18 cellular contexts compared by ENCODE assay signal in the genomic region with DNA sequence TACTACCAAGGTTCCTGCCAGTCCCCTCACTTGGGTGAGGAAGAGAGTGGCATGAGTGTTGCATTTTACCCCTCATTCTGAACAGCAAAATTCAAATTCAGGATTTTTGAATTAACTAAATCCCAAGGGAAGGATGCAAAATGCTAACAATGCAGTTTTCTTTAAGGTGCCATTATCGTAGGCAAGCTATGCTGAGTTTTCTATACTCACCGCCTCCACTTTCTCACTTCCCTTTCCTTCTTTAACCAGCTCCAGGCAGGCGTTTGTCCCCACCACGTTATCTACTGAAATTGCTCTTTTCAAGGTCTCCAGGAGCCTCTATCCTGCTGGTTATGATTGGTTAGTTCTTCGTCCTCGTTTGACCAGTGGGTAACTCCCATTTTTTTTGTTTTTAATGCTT. TPM values are rescaled to one million over a fixed set of nuclear protein-coding genes. Genes with fewer than 3 reads are reported as not detected.
DNase-seq lines count a peak whose midpoint lies in the region; ATAC-seq, FAIRE-seq and TF ChIP-seq lines count a peak whose summit lies in the region.
"Had no signal": no experiment of that assay in that cellular context is flagged by ENCODE, and none has a peak within 500 bp of the region (broad histone marks: within the 10 kb centered on the region; RNA-seq: fewer than 3 reads in every experiment).

No MANE protein-coding gene starts in this region.

- no peak for DNase-seq in HepG2 (ENCODE audit: low spot score)
- DNase-seq in right lobe of liver, result no peak
- DNase-seq in stimulated activated CD4-positive, alpha-beta T cell treated with anti-CD3 and anti-CD28 coated beads, Interleukin-2, amount 100 ng/mL, for 24 hours, result no peak
- no peak for DNase-seq in neuronal stem cell (ENCODE audit: low spot score)
- no peak for DNase-seq in pons (ENCODE audit: low spot score)
- no peak for DNase-seq in endodermal cell
- DNase-seq: activated CD4-positive, alpha-beta T cell treated with anti-CD3 and anti-CD28 coated beads, Interleukin-2, amount 10 ng/mL, durations not matched to agents 24 days and 14 days; glutamatergic neuron; NCI-H1105; NCI-H774; stomach had no signal

- no peak overlapping the region for H3K27ac Mint-ChIP-seq in endodermal cell
- H3K27ac Mint-ChIP-seq: activated CD4-positive, alpha-beta T cell treated with anti-CD3 and anti-CD28 coated beads, Interleukin-2, amount 10 ng/mL, durations not matched to agents 24 days and 14 days; activated T-helper 2 cell treated with anti-CD3 and anti-CD28 coated beads, Interferon-gamma antibody, Interleukin-2, Interleukin-4, amounts not matched to agents 10 μg/mL and 5 μg/mL and 100 μg/mL, durations not matched to agents 14 hours and 24 hours and 36 hours; brain had no signal

- no peak overlapping the region for H3K4ac ChIP-seq in neuronal stem cell (ENCODE audit: low read length)

- H4K8ac ChIP-seq in neuronal stem cell (ENCODE audit: low read depth, low read length), result no peak overlapping the region

- no peak overlapping the region for H3K4me3 Mint-ChIP-seq in endodermal cell
- H3K4me3 Mint-ChIP-seq: activated CD4-positive, alpha-beta T cell treated with anti-CD3 and anti-CD28 coated beads, Interleukin-2, amount 10 ng/mL, durations not matched to agents 24 days and 14 days; brain had no signal

- TF ChIP-seq POLR2A in HepG2 (IDR thresholded peaks at IDR 0.05; ENCODE audit: insufficient read depth in 1 of 2, low read depth in 2 of 2, low read length in 2 of 2) (no peak), right lobe of liver (IDR thresholded peaks at IDR 0.05) (no peak)

- no TSS peak for BruUV-seq in HepG2 (replicated peaks; lab: Mats Ljungman, UMichigan)

- WGBS in HepG2 (ENCODE audit: low lambda C conversion rate), result 17% methylated on average over 6 of the region's 6 CpGs
- 52% methylated on average over 6 of the region's 6 CpGs for WGBS in right lobe of liver (ENCODE audit: insufficient coverage, low coverage, low lambda C conversion rate, missing lambda C conversion rate)
- WGBS in neuronal stem cell (ENCODE audit: extremely low coverage in 2 of 2, insufficient read length in 2 of 2, insufficient replicate concordance in 1 of 2), 2 donors, result no CpG with 5 or more reads among the region's 6 CpGs
- WGBS in endodermal cell (ENCODE audit: insufficient coverage in 1 of 2, insufficient read length in 1 of 2), 2 experiments, result 91 to 92% methylated on average over 6 of the region's 6 CpGs

- no peak overlapping the region for H3K23ac ChIP-seq in neuronal stem cell (ENCODE audit: low read depth, low read length, poor library complexity)

- no peak overlapping the region for H4K91ac ChIP-seq in neuronal stem cell (ENCODE audit: low read depth, low read length, poor library complexity)

- H2BK15ac ChIP-seq in neuronal stem cell (ENCODE audit: low read length), result no peak overlapping the region

- TF ChIP-seq RAD21 in HepG2 (CRISPR knock-in tag; IDR thresholded peaks at IDR 0.05), result no peak

- no peak overlapping the region for H2BK5ac ChIP-seq in neuronal stem cell (ENCODE audit: low read length)

- ATAC-seq in HepG2 (no peak), right lobe of liver (no peak), GM21723 (IDR thresholded peaks at IDR 0.05; ENCODE audit: unreplicated experiment) (peak; percentile 98), HG03175 (IDR thresholded peaks at IDR 0.05; ENCODE audit: unreplicated experiment) (peak; percentile 74)

- H3K9ac ChIP-seq in HepG2 (ENCODE audit: insufficient read depth, low read depth, low read length) (no peak overlapping the region), neuronal stem cell (ENCODE audit: low read depth, low read length, poor library complexity) (no peak overlapping the region), endodermal cell (ENCODE audit: extremely low read depth, low read length, poor library complexity, severe bottlenecking) (no peak overlapping the region)

- no peak overlapping the region for H2AK5ac ChIP-seq in neuronal stem cell (ENCODE audit: low read depth, low read length)

- no peaks in the 10 kb centered on the region for H3K27me3 ChIP-seq in HepG2 (ENCODE audit: control insufficient read depth in 1 of 2, insufficient read depth in 2 of 2, low read length in 2 of 2)
- no peaks in the 10 kb centered on the region for H3K27me3 ChIP-seq in right lobe of liver
- peaks cover 0 to 14% (median 0%) of the 10 kb centered on the region in 3 experiments for H3K27me3 ChIP-seq in neuronal stem cell (ENCODE audit: control insufficient read depth in 3 of 3, insufficient read depth in 3 of 3, low read depth in 1 of 3, low read length in 3 of 3)
- H3K27me3 ChIP-seq in endodermal cell (ENCODE audit: control insufficient read depth, insufficient read depth, low read length, poor library complexity, severe bottlenecking), result no peaks in the 10 kb centered on the region
- H3K27me3 ChIP-seq: stomach had no signal

- H3K36me3 ChIP-seq in HepG2 (replicated peaks in 1 of 2; ENCODE audit: control insufficient read depth in 1 of 2, insufficient read depth in 2 of 2, low read length in 2 of 2), result no peaks in the 10 kb centered on the region
- no peaks in the 10 kb centered on the region for H3K36me3 ChIP-seq in right lobe of liver
- no peaks in the 10 kb centered on the region for H3K36me3 ChIP-seq in neuronal stem cell (replicated peaks in 1 of 2; ENCODE audit: control insufficient read depth in 2 of 2, insufficient read depth in 2 of 2, low read length in 2 of 2)
- H3K36me3 ChIP-seq in endodermal cell (ENCODE audit: control insufficient read depth, insufficient read depth, low read length), result no peaks in the 10 kb centered on the region
- H3K36me3 ChIP-seq: stomach had no signal

- peaks cover 3% of the 10 kb centered on the region for H3K36me3 Mint-ChIP-seq in endodermal cell (ENCODE audit: low read depth)
- H3K36me3 Mint-ChIP-seq: brain had no signal

- H2BK12ac ChIP-seq in neuronal stem cell (ENCODE audit: low read length), result no peak overlapping the region

- no peak for TF ChIP-seq CTCF in HepG2 (CRISPR knock-in tag; IDR thresholded peaks at IDR 0.05)
- no peak for TF ChIP-seq CTCF in right lobe of liver (IDR thresholded peaks at IDR 0.05)
- no peak for TF ChIP-seq CTCF in endodermal cell (conservative IDR thresholded peaks at IDR 0.05)

- no peaks in the 10 kb centered on the region for H3K9me3 ChIP-seq in HepG2 (ENCODE audit: low read length)
- H3K9me3 ChIP-seq in right lobe of liver, result no peaks in the 10 kb centered on the region
- H3K9me3 ChIP-seq in neuronal stem cell (replicated peaks in 1 of 2; ENCODE audit: control insufficient read depth in 2 of 2, insufficient read depth in 1 of 2, low read depth in 1 of 2, low read length in 2 of 2), result no peaks in the 10 kb centered on the region
- H3K9me3 ChIP-seq in endodermal cell (ENCODE audit: control insufficient read depth, low read length), result no peaks in the 10 kb centered on the region
- H3K9me3 ChIP-seq: stomach had no signal

- CTCF ChIA-PET in HepG2 (lab: Yijun Ruan, JAX; ENCODE audit: low intra/inter-chr PET ratio, low total read pairs), result no interaction called here

- H3K4me1 Mint-ChIP-seq in endodermal cell, result peaks cover 2% of the 10 kb centered on the region
- H3K4me1 Mint-ChIP-seq: activated CD4-positive, alpha-beta T cell treated with anti-CD3 and anti-CD28 coated beads, Interleukin-2, amount 10 ng/mL, durations not matched to agents 24 days and 14 days had no signal

- H3K27me3 Mint-ChIP-seq in endodermal cell (ENCODE audit: insufficient read depth), result no peaks in the 10 kb centered on the region

- POLR2A ChIA-PET in HepG2 (lab: Yijun Ruan, JAX), result no interaction called here

- no peak overlapping the region for H2AFZ ChIP-seq in HepG2 (ENCODE audit: low read length)
- no peak overlapping the region for H2AFZ ChIP-seq in neuronal stem cell (ENCODE audit: low read length)

- no peaks in the 10 kb centered on the region for H3K79me2 ChIP-seq in HepG2 (ENCODE audit: insufficient read depth, low read length)

- H3K14ac ChIP-seq in neuronal stem cell (ENCODE audit: low read length), result no peak overlapping the region

- no peaks in the 10 kb centered on the region for H4K20me1 ChIP-seq in HepG2 (ENCODE audit: insufficient read depth, low read length)

- H3K4me3 ChIP-seq in HepG2 (replicated peaks in 1 of 3; ENCODE audit: insufficient read depth in 1 of 3, low read depth in 2 of 3, low read length in 3 of 3) (no peak overlapping the region), right lobe of liver (no peak overlapping the region), neuronal stem cell (ENCODE audit: low read length in 2 of 2) (no peak overlapping the region), endodermal cell (ENCODE audit: low read length) (no peak overlapping the region)
- H3K4me3 ChIP-seq: lung, stomach had no signal

- intact Hi-C loops in HepG2 (cut with micrococcal nuclease; ENCODE audit: unreplicated experiment) (no loop called here), right lobe of liver (cut with DNase I) (no loop called here)

- H3K9me3 Mint-ChIP-seq in endodermal cell, result peaks cover 2% of the 10 kb centered on the region
- H3K9me3 Mint-ChIP-seq: activated CD4-positive, alpha-beta T cell treated with anti-CD3 and anti-CD28 coated beads, Interleukin-2, amount 10 ng/mL, durations not matched to agents 24 days and 14 days; activated T-helper 2 cell treated with anti-CD3 and anti-CD28 coated beads, Interferon-gamma antibody, Interleukin-2, Interleukin-4, amounts not matched to agents 10 μg/mL and 5 μg/mL and 100 μg/mL, durations not matched to agents 14 hours and 24 hours and 36 hours; brain had no signal

- H2BK120ac ChIP-seq in neuronal stem cell (ENCODE audit: low read depth, low read length), result no peak overlapping the region

- no peak overlapping the region for H3K18ac ChIP-seq in neuronal stem cell (ENCODE audit: low read length)

- TF ChIP-seq EP300 in HepG2 (IDR thresholded peaks at IDR 0.05; ENCODE audit: low read depth in 2 of 2, low read length in 2 of 2), result no peak
- no peak for TF ChIP-seq EP300 in HepG2 (CRISPR knock-in tag; IDR thresholded peaks at IDR 0.05; ENCODE audit: borderline replicate concordance)

- no peak for FAIRE-seq in HepG2 (lab: Jason Lieb, UNC)

- in situ Hi-C loops in HepG2 (cut with HindIII; ENCODE audit: extremely low pct_ligation_motif_present, low pct_unique_long_range_greater_than_20kb), result no loop called here

- H3K79me1 ChIP-seq in neuronal stem cell (ENCODE audit: low read depth, low read length), result no peaks in the 10 kb centered on the region

- no peak overlapping the region for H3K4me2 ChIP-seq in HepG2 (ENCODE audit: low read depth, low read length)
- no peak overlapping the region for H3K4me2 ChIP-seq in neuronal stem cell (ENCODE audit: insufficient read depth, low read length, poor library complexity, severe bottlenecking)

- H3K27ac ChIP-seq in HepG2 (ENCODE audit: extremely low read length, insufficient read depth, low read length) (no peak overlapping the region), right lobe of liver (no peak overlapping the region), neuronal stem cell (replicated peaks; ENCODE audit: low read length) (no peak overlapping the region), endodermal cell (ENCODE audit: low read depth, low read length) (no peak overlapping the region)
- H3K27ac ChIP-seq: HL-60, stomach had no signal

- H3K4me1 ChIP-seq in HepG2 (ENCODE audit: insufficient read depth, low read length), result no peaks in the 10 kb centered on the region
- no peaks in the 10 kb centered on the region for H3K4me1 ChIP-seq in right lobe of liver
- H3K4me1 ChIP-seq in neuronal stem cell (ENCODE audit: control insufficient read depth in 2 of 2, insufficient read depth in 1 of 2, low read depth in 1 of 2, low read length in 2 of 2), result no peaks in the 10 kb centered on the region
- no peaks in the 10 kb centered on the region for H3K4me1 ChIP-seq in endodermal cell (ENCODE audit: control insufficient read depth, insufficient read depth, low read length)
- H3K4me1 ChIP-seq: stomach had no signal

RNA-seq across cellular contexts. Expression of gene CPO, which starts 1.8 kb away (rescaled TPM):
- not detected in 2 replicates for total RNA-seq in HepG2 (2016; rRNA removed; fragmentation: Illumina TruSeq; extraction: Trizol)
- not detected in 2 replicates for total RNA-seq in HepG2 (2016; cell fraction: cytosol; rRNA removed; fragmentation: Illumina TruSeq; extraction: Trizol; ENCODE audit: low read depth)
- total RNA-seq in HepG2 (2016; cell fraction: insoluble cytoplasmic fraction; rRNA removed; fragmentation: Illumina TruSeq; extraction: Trizol), result not detected in 2 replicates
- not detected in 2 replicates for total RNA-seq in HepG2 (2016; cell fraction: membrane; rRNA removed; fragmentation: Illumina TruSeq; extraction: Trizol)
- not detected in 2 replicates for total RNA-seq in HepG2 (2016; cell fraction: nucleus; rRNA removed; fragmentation: Illumina TruSeq; extraction: Trizol)
- polyA plus RNA-seq in HepG2 (2011; rRNA removed), result 0.07 TPM in 1 of 2 replicates, not detected in the other
- polyA plus RNA-seq in HepG2 (2011; cell fraction: cytosol; rRNA removed), result not detected in 2 replicates
- 0.17 TPM in 1 of 2 replicates, not detected in the other for polyA plus RNA-seq in HepG2 (2011; cell fraction: nucleus; rRNA removed)
- polyA plus RNA-seq in HepG2 (2012), result not detected in 2 replicates
- polyA plus RNA-seq in HepG2 (2016; cell fraction: cytosol; fragmentation: Illumina TruSeq; extraction: Trizol; ENCODE audit: low read depth), result not detected in 2 replicates
- not detected in 2 replicates for polyA plus RNA-seq in HepG2 (2016; cell fraction: insoluble cytoplasmic fraction; fragmentation: Illumina TruSeq; extraction: Trizol; ENCODE audit: low read depth)
- not detected in 2 replicates for polyA plus RNA-seq in HepG2 (2016; cell fraction: membrane; fragmentation: Illumina TruSeq; extraction: Trizol; ENCODE audit: low read depth)
- polyA plus RNA-seq in HepG2 (2016; cell fraction: nucleus; fragmentation: Illumina TruSeq; extraction: Trizol; ENCODE audit: insufficient read depth, low read depth), result not detected in 2 replicates
- not detected in 2 replicates for polyA minus RNA-seq in HepG2 (2011; rRNA and poly(A)+ RNA removed; ENCODE audit: low replicate concordance)
- polyA minus RNA-seq in HepG2 (2011; cell fraction: cytosol; rRNA and poly(A)+ RNA removed), result not detected in 2 replicates
- polyA minus RNA-seq in HepG2 (2011; cell fraction: nucleus; rRNA and poly(A)+ RNA removed), result not detected in 2 replicates
- total RNA-seq in right lobe of liver, result under 1 TPM in 4 of 6 experiments, not detected in 2; 0.22 to 0.46 (median 0.34) TPM
- not detected for polyA plus RNA-seq in neuronal stem cell (2013, experiment 1 of 2)
- 0.07 TPM for polyA plus RNA-seq in neuronal stem cell (2013, experiment 2 of 2)
- 1 to 10 TPM in 1 of 2 donors, under 1 TPM in 1; 0.95 to 1.0 TPM for total RNA-seq in endodermal cell
- polyA plus RNA-seq in endodermal cell (2013, experiment 1 of 2), result 0.25 TPM
- not detected for polyA plus RNA-seq in endodermal cell (2013, experiment 2 of 2)
- total RNA-seq: A673; activated CD4-positive, alpha-beta T cell treated with anti-CD3 and anti-CD28 coated beads, Interleukin-2, amount 10 ng/mL, durations not matched to agents 24 days and 14 days; activated T-helper 2 cell treated with anti-CD3 and anti-CD28 coated beads, Interferon-gamma antibody, Interleukin-2, Interleukin-4, amounts not matched to agents 10 μg/mL and 5 μg/mL and 100 μg/mL, durations not matched to agents 14 hours and 24 hours and 36 hours had no signal

Comparison
In these comparisons a context has a peak if more than half of its experiments do, and no peak if none do; other contexts are left out.
1. ATAC-seq: peak in GM21723 (single experiment) and HG03175 (single experiment); none in HepG2 (single experiment) and right lobe of liver (0 of 4).